Comparison of ENCODE assay signal across 1 cellular context in genomic region chr9:91659529-91660294, GRCh38.
A peak's percentile ranks its signal among the peaks of the same experiment; 100 is the strongest.
TF ChIP-seq lines count a peak whose summit lies in the region.

No MANE protein-coding gene starts in this region.

TF ChIP-seq in IMR-90, 13 proteins besides CTCF, POLR2A, EP300 and RAD21:
- TF ChIP-seq FOS (IDR thresholded peaks at IDR 0.05; ENCODE audit: low read depth, low read length), result no peak
- TF ChIP-seq SMC3 (IDR thresholded peaks at IDR 0.05; ENCODE audit: low read depth, low read length), result peak; percentile 60
- TF ChIP-seq USF2 (IDR thresholded peaks at IDR 0.05; ENCODE audit: low read depth, low read length), result no peak
